Comparison of ENCODE assay signal across 8 cellular contexts in genomic region chr4:2754848-2755820, GRCh38. TPM values are rescaled to one million over a fixed set of nuclear protein-coding genes. Genes with fewer than 3 reads are reported as not detected.
DNase-seq lines count a peak whose midpoint lies in the region; ATAC-seq and TF ChIP-seq lines count a peak whose summit lies in the region.

No MANE protein-coding gene starts in this region.

- H3K27ac Mint-ChIP-seq in activated naive CD4-positive, alpha-beta T cell treated with anti-CD3 and anti-CD28 coated beads for 36 hours: peak overlapping the region; percentile 65
- H3K27ac Mint-ChIP-seq in brain (peak overlapping the region; percentile 18 to 82 (median 64)), memory B cell (peak overlapping the region; percentile 80)

- H3K9me3 ChIP-seq in upper lobe of right lung: no peaks in the 10 kb centered on the region

- H3K27me3 ChIP-seq in upper lobe of right lung: no peaks in the 10 kb centered on the region

- CTCF ChIA-PET in activated naive CD4-positive, alpha-beta T cell treated with anti-CD3 and anti-CD28 coated beads for 36 hours (lab: Charles Lee): interaction anchor here (0.7 kb wide), 1 partner anchor 19 kb away, joined by 3 read pairs; no protein-coding TSS in a partner anchor

- peak overlapping the region; percentile 67 for H3K4me3 Mint-ChIP-seq in activated naive CD4-positive, alpha-beta T cell treated with anti-CD3 and anti-CD28 coated beads for 36 hours
- H3K4me3 Mint-ChIP-seq in brain: peak overlapping the region; percentile 79 to 91 (median 84)
- H3K4me3 Mint-ChIP-seq in memory B cell: peak overlapping the region; percentile 88

- H3K4me1 Mint-ChIP-seq in activated naive CD4-positive, alpha-beta T cell treated with anti-CD3 and anti-CD28 coated beads for 36 hours (ENCODE audit: low read depth): peaks cover 37% of the 10 kb centered on the region
- H3K4me1 Mint-ChIP-seq in brain (peaks cover 31% of the 10 kb centered on the region), memory B cell (peaks cover 20% of the 10 kb centered on the region)

- H3K27me3 Mint-ChIP-seq in activated naive CD4-positive, alpha-beta T cell treated with anti-CD3 and anti-CD28 coated beads for 36 hours (ENCODE audit: low read depth): no peaks in the 10 kb centered on the region
- H3K27me3 Mint-ChIP-seq in brain (peaks cover 4% of the 10 kb centered on the region), memory B cell (no peaks in the 10 kb centered on the region)

- DNase-seq in activated naive CD4-positive, alpha-beta T cell treated with anti-CD3 and anti-CD28 coated beads for 36 hours: no peak
- no peak for DNase-seq in activated naive CD4-positive, alpha-beta T cell (lab: John Stamatoyannopoulos, UW)
- DNase-seq in memory B cell (ENCODE audit: low spot score in 2 of 2): no peak
- no peak for DNase-seq in upper lobe of right lung
- DNase-seq in COR-L47 (lab: John Stamatoyannopoulos, UW): no peak
- DNase-seq in OCI-M2 (lab: John Stamatoyannopoulos, UW; ENCODE audit: unreplicated experiment): no peak

- peaks cover 8% of the 10 kb centered on the region for H3K4me1 ChIP-seq in upper lobe of right lung

- H3K4me3 ChIP-seq in upper lobe of right lung: peak overlapping the region; percentile 85

- peaks cover 4% of the 10 kb centered on the region for H3K36me3 Mint-ChIP-seq in activated naive CD4-positive, alpha-beta T cell treated with anti-CD3 and anti-CD28 coated beads for 36 hours (ENCODE audit: low read depth)
- H3K36me3 Mint-ChIP-seq in brain (no peaks in the 10 kb centered on the region), memory B cell (peaks cover 5% of the 10 kb centered on the region)

- H3K27ac ChIP-seq in upper lobe of right lung: peak overlapping the region; percentile 91

- H3K9me3 Mint-ChIP-seq in activated naive CD4-positive, alpha-beta T cell treated with anti-CD3 and anti-CD28 coated beads for 36 hours: no peaks in the 10 kb centered on the region
- peaks cover 0 to 3% (median 0%) of the 10 kb centered on the region in 5 experiments for H3K9me3 Mint-ChIP-seq in brain
- no peaks in the 10 kb centered on the region for H3K9me3 Mint-ChIP-seq in memory B cell

- TF ChIP-seq CTCF in brain (conservative IDR thresholded peaks at IDR 0.05) (no peak), upper lobe of right lung (IDR thresholded peaks at IDR 0.05) (no peak)

- ATAC-seq in memory B cell (ENCODE audit: low read depth) (no peak), upper lobe of right lung (no peak), GM21515 (IDR thresholded peaks at IDR 0.05; ENCODE audit: unreplicated experiment) (no peak)

- intact Hi-C loops in activated naive CD4-positive, alpha-beta T cell treated with anti-CD3 and anti-CD28 coated beads for 36 hours (cut with micrococcal nuclease): no loop called here
- intact Hi-C loops in upper lobe of right lung (cut with DNase I): no loop called here

- H3K36me3 ChIP-seq in upper lobe of right lung: no peaks in the 10 kb centered on the region

RNA-seq across cellular contexts. Expression of gene TNIP2, which starts 1.0 kb away (rescaled TPM):
- 10 to 100 TPM; 54.2 to 55.0 TPM for total RNA-seq in activated naive CD4-positive, alpha-beta T cell treated with anti-CD3 and anti-CD28 coated beads for 36 hours
- 19.7 TPM for polyA plus RNA-seq in brain (ENCODE audit: insufficient read depth, low read depth, low replicate concordance)
- total RNA-seq in upper lobe of right lung: 43.4 TPM

RNA-seq across cellular contexts. Expression of gene SH3BP2, which starts 37.8 kb away (rescaled TPM):
- total RNA-seq in activated naive CD4-positive, alpha-beta T cell treated with anti-CD3 and anti-CD28 coated beads for 36 hours: 10 to 100 TPM; 45.7 to 47.4 TPM
- polyA plus RNA-seq in brain (ENCODE audit: insufficient read depth, low read depth, low replicate concordance): 30.3 TPM
- 99.0 TPM for total RNA-seq in upper lobe of right lung
